ENCODE assay signal across 8 cellular contexts in the genomic region with DNA sequence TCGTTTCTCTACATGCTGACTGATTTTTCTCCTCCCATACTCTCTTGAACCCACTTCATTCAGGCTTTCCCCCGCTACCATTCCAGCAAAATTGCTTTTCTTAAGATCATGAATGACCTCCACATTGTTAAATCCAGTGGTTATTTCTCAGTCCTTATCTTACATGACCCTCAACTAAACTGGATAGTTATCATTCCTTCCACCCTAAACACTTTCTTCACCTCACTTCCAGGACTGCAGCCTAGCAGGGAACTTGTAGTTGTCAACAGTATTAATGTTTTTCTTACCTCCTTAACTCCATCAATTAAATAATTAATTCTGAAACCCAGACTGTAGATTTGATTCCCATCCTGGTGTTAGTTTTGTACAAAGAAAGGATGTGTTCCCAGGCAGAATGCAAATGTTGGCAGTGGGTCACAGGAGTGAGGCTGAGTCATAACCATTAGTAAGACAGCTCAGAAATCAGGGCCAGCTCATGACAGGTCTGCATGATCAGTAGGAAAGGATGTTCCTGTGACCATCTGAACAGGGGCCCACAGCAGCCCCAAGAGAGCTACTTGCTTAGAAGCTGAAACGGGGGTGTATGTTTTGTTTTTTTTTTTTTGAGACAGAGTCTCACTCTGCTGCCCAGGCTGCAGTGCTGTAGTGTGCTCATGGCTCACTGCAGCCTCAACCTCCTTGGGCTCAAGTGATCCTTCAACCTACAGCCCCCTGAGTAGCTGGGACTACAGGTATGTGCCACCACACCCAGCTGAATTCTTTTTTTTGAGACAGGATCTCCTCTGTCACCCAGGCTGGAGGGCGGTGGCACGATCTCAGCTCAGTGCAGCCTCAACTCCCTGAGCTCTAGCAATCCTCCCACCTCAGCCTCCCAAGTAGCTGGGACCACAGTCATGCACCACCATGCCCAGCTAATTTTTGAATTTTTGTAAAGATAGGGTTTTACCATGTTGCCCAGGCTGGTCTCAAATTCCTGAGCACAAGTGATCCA. TPM values are rescaled to one million over a fixed set of nuclear protein-coding genes. Genes with fewer than 3 reads are reported as not detected.
DNase-seq lines count a peak whose midpoint lies in the region; ATAC-seq and TF ChIP-seq lines count a peak whose summit lies in the region.

No MANE protein-coding gene starts in this region.

- H3K4me3 ChIP-seq in fibroblast of the aortic adventitia (ENCODE audit: low read depth, low read length) = no peak overlapping the region

- peak; percentile 19 for DNase-seq in stimulated activated CD4-positive, alpha-beta T cell treated with anti-CD3 and anti-CD28 coated beads, Interleukin-15, amount 100 ng/mL, for 24 hours
- no peak for DNase-seq in stimulated activated CD4-positive, alpha-beta T cell treated with anti-CD3 and anti-CD28 coated beads, Interleukin-4, amount 100 ng/mL, for 24 hours
- DNase-seq in NOMO-1 treated with dmso at 0.1 percent for 144 hours (lab: John Stamatoyannopoulos, UW; ENCODE audit: unreplicated experiment) (peak; percentile 21), fibroblast of the aortic adventitia (ENCODE audit: low read depth) (peak; percentile 94), superior temporal gyrus (ENCODE audit: extremely low spot score) (peak; percentile 40), mesenteric fat pad (ENCODE audit: low spot score) (no peak)
- DNase-seq in activated T-cell treated with anti-CD3 and anti-CD28 coated beads, Interleukin-2, amount 50 U/mL, for 48 hours = no peak

- ATAC-seq in HG02763 (IDR thresholded peaks at IDR 0.05; ENCODE audit: unreplicated experiment) = peak; percentile 66

- TF ChIP-seq CTCF in fibroblast of the aortic adventitia (IDR thresholded peaks at IDR 0.05; ENCODE audit: insufficient read depth, low read length) = no peak

RNA-seq across cellular contexts. Expression of gene BCL2L10, which starts 9.1 kb away (rescaled TPM):
- total RNA-seq in fibroblast of the aortic adventitia (ENCODE audit: low replicate concordance) = not detected in 2 replicates
- total RNA-seq in mesenteric fat pad = not detected

Comparison
In these comparisons a context has a peak if more than half of its experiments do, and no peak if none do; other contexts are left out.
1. DNase-seq: peak in stimulated activated CD4-positive, alpha-beta T cell treated with anti-CD3 and anti-CD28 coated beads, Interleukin-15, amount 100 ng/mL, for 24 hours (single experiment), NOMO-1 treated with dmso at 0.1 percent for 144 hours (single experiment), fibroblast of the aortic adventitia (single experiment) and superior temporal gyrus (single experiment); none in stimulated activated CD4-positive, alpha-beta T cell treated with anti-CD3 and anti-CD28 coated beads, Interleukin-4, amount 100 ng/mL, for 24 hours (single experiment), activated T-cell treated with anti-CD3 and anti-CD28 coated beads, Interleukin-2, amount 50 U/mL, for 48 hours (0 of 2) and mesenteric fat pad (single experiment).